In genomic region chr2:9799729-9800632, GRCh38 we compare ENCODE assay signal across 8 cellular contexts. TPM values are rescaled to one million over a fixed set of nuclear protein-coding genes. Genes with fewer than 3 reads are reported as not detected.
DNase-seq lines count a peak whose midpoint lies in the region; ATAC-seq and TF ChIP-seq lines count a peak whose summit lies in the region.

No MANE protein-coding gene starts in this region.

- intact Hi-C loops in posterior cingulate gyrus (cut with DNase I) (loop anchor here (5.0 kb wide), 1 partner anchor 252 kb away; no protein-coding TSS in a partner anchor), upper lobe of right lung (cut with DNase I) (no loop called here)

- peaks cover 42% of the 10 kb centered on the region for H3K4me1 Mint-ChIP-seq in activated naive CD4-positive, alpha-beta T cell treated with anti-CD3 and anti-CD28 coated beads, Interleukin-2, amount 10 ng/mL, durations not matched to agents 7 days and 5 days
- H3K4me1 Mint-ChIP-seq in glutamatergic neuron (ENCODE audit: low read depth, unreplicated experiment): peaks cover 3% of the 10 kb centered on the region

- H3K79me2 ChIP-seq in Loucy (ENCODE audit: insufficient read depth, low read length): no peaks in the 10 kb centered on the region

- H3K4me1 ChIP-seq in Loucy (ENCODE audit: insufficient read depth, low read length, poor library complexity, severe bottlenecking) (peaks cover 14% of the 10 kb centered on the region), upper lobe of right lung (peaks cover 13% of the 10 kb centered on the region)

- no peaks in the 10 kb centered on the region for H4K20me1 ChIP-seq in Loucy (ENCODE audit: insufficient read depth, low read length, poor library complexity, severe bottlenecking)

- no peak overlapping the region for H3K27ac ChIP-seq in upper lobe of right lung

- H3K27me3 ChIP-seq in H7 (ENCODE audit: control insufficient read depth, insufficient read depth, low read length) (no peaks in the 10 kb centered on the region; the same call in 1 of the 2 replicates), Loucy (ENCODE audit: insufficient read depth, low read length, poor library complexity, severe bottlenecking) (no peaks in the 10 kb centered on the region), upper lobe of right lung (no peaks in the 10 kb centered on the region)

- no peaks in the 10 kb centered on the region for H3K9me3 Mint-ChIP-seq in activated naive CD4-positive, alpha-beta T cell treated with anti-CD3 and anti-CD28 coated beads, Interleukin-2, amount 10 ng/mL, durations not matched to agents 7 days and 5 days
- no peaks in the 10 kb centered on the region for H3K9me3 Mint-ChIP-seq in glutamatergic neuron (ENCODE audit: unreplicated experiment)

- DNase-seq in GDM1 (lab: John Stamatoyannopoulos, UW) (peak; percentile 71), H7 (peak; percentile 98), SKM-1 (lab: John Stamatoyannopoulos, UW; ENCODE audit: unreplicated experiment) (peak; percentile 82), glutamatergic neuron (peak; percentile 94), posterior cingulate gyrus (peak; percentile 65 to 97 (median 88)), upper lobe of right lung (peak; percentile 93)
- DNase-seq in activated naive CD4-positive, alpha-beta T cell treated with anti-CD3 and anti-CD28 coated beads, Interleukin-2, amount 10 ng/mL, durations not matched to agents 7 days and 5 days: peak; percentile 92

- H3K36me3 ChIP-seq in H7 (replicated peaks; ENCODE audit: control insufficient read depth, insufficient read depth, low read length): no peaks in the 10 kb centered on the region
- H3K36me3 ChIP-seq in Loucy (ENCODE audit: insufficient read depth, low read length): no peaks in the 10 kb centered on the region
- no peaks in the 10 kb centered on the region for H3K36me3 ChIP-seq in upper lobe of right lung

- H3K9me3 ChIP-seq in Loucy (ENCODE audit: insufficient read depth, low read depth, low read length) (no peaks in the 10 kb centered on the region), upper lobe of right lung (no peaks in the 10 kb centered on the region)

- peak overlapping the region; percentile 88 for H3K27ac Mint-ChIP-seq in activated naive CD4-positive, alpha-beta T cell treated with anti-CD3 and anti-CD28 coated beads, Interleukin-2, amount 10 ng/mL, durations not matched to agents 7 days and 5 days
- H3K27ac Mint-ChIP-seq in glutamatergic neuron (ENCODE audit: unreplicated experiment): no peak overlapping the region

- peak; percentile 99 for TF ChIP-seq CTCF in Loucy (conservative IDR thresholded peaks at IDR 0.05; ENCODE audit: low read length)
- peak; percentile 91 for TF ChIP-seq CTCF in glutamatergic neuron (IDR thresholded peaks at IDR 0.05; ENCODE audit: partially characterized antibody, unreplicated experiment)
- TF ChIP-seq CTCF in upper lobe of right lung (IDR thresholded peaks at IDR 0.05): peak; percentile 98

- peak; percentile 91 for ATAC-seq in upper lobe of right lung

- H3K4me3 ChIP-seq in H7 (ENCODE audit: insufficient read depth, low read depth, low read length): no peak overlapping the region
- peak overlapping the region; percentile 70 for H3K4me3 ChIP-seq in Loucy (ENCODE audit: low read length, poor library complexity, severe bottlenecking)
- no peak overlapping the region for H3K4me3 ChIP-seq in upper lobe of right lung

- peaks cover 1% of the 10 kb centered on the region for H3K36me3 Mint-ChIP-seq in activated naive CD4-positive, alpha-beta T cell treated with anti-CD3 and anti-CD28 coated beads, Interleukin-2, amount 10 ng/mL, durations not matched to agents 7 days and 5 days
- H3K36me3 Mint-ChIP-seq in glutamatergic neuron (ENCODE audit: unreplicated experiment): no peaks in the 10 kb centered on the region

- peaks cover 49% of the 10 kb centered on the region for H3K27me3 Mint-ChIP-seq in activated naive CD4-positive, alpha-beta T cell treated with anti-CD3 and anti-CD28 coated beads, Interleukin-2, amount 10 ng/mL, durations not matched to agents 7 days and 5 days
- H3K27me3 Mint-ChIP-seq in glutamatergic neuron (ENCODE audit: unreplicated experiment): peaks cover 5% of the 10 kb centered on the region

- peak overlapping the region; percentile 69 for H3K9ac ChIP-seq in Loucy (ENCODE audit: low read depth, low read length, poor library complexity, severe bottlenecking)

- H3K9me2 ChIP-seq in Loucy (replicated peaks; ENCODE audit: low read depth, low read length): no peaks in the 10 kb centered on the region

- H3F3A ChIP-seq in Loucy (ENCODE audit: low read depth): no peaks in the 10 kb centered on the region

- H3K4me3 Mint-ChIP-seq in activated naive CD4-positive, alpha-beta T cell treated with anti-CD3 and anti-CD28 coated beads, Interleukin-2, amount 10 ng/mL, durations not matched to agents 7 days and 5 days: peak overlapping the region; percentile 57
- no peak overlapping the region for H3K4me3 Mint-ChIP-seq in glutamatergic neuron (ENCODE audit: unreplicated experiment)

- peak overlapping the region; percentile 91 for H2AFZ ChIP-seq in Loucy (ENCODE audit: low read length)

- CTCF ChIA-PET in activated naive CD4-positive, alpha-beta T cell treated with anti-CD3 and anti-CD28 coated beads, Interleukin-2, amount 10 ng/mL, durations not matched to agents 7 days and 5 days (lab: Charles Lee): interaction anchor here (0.6 to 7.2 kb wide), 40 partner anchors 9 to 658 kb away, joined by 3 to 64 read pairs (median 4); partner anchors contain the start of genes ADAM17 and TAF1B

- H3K4me2 ChIP-seq in Loucy (ENCODE audit: low read depth, low read length, poor library complexity, severe bottlenecking): peak overlapping the region; percentile 97

RNA-seq across cellular contexts. Expression of gene TAF1B, which starts 43.3 kb away (rescaled TPM):
- total RNA-seq in H7 (2014; rRNA removed; shearing (Covaris generic)): 27.9 and 33.2 TPM in 2 replicates
- total RNA-seq in glutamatergic neuron (ENCODE audit: unreplicated experiment) (16.7 TPM), upper lobe of right lung (19.5 TPM)
